In the genomic region with DNA sequence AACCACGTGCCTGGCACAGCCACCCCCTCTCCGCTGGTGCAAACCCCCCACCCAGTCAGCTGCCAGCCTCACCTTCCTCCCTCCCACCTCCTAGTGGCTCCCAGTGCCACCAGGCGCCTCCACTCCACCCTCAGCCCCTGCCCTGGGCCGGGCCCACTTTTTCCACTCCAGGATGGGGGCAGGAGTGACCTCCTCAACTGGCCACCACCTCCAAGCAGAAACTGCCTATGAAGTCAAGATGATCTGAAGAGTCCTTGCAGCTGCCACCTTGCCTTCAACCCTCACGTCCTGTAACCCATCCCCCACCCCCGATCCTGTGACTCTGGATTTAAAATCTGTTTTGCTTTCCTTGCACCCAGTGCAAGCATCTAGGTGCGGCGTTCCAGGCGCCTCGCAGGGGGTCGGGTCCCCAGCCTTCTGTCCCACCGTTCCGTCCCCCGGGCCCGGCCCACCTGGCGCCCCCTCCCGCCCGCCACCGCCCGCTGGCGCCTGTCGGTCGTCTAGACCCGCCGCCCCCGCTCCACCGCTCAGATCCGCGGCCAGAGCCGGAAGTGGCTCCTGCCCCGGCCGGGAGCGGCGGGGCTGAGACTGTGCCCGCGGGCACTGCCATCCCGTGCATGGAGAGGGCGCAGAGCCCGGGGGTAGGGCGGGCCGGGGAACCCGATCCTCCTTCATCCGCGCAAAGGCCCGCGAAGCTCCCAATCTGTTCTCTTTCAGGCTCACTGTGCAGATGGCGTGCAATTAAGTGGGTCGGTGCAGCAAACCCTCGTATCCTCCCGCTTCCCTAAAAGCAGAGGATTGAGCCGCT, we compare ENCODE assay signal across 8 cellular contexts. TPM values are rescaled to one million over a fixed set of nuclear protein-coding genes. Genes with fewer than 3 reads are reported as not detected.
DNase-seq lines count a peak whose midpoint lies in the region; ATAC-seq, FAIRE-seq and TF ChIP-seq lines count a peak whose summit lies in the region.

No MANE protein-coding gene starts in this region.

- DNase-seq in DMS153 (lab: John Stamatoyannopoulos, UW) (peak; percentile 42), GM12878 (ENCODE audit: low read depth, low spot score) (no peak)
- DNase-seq in stimulated activated CD4-positive, alpha-beta T cell treated with anti-CD3 and anti-CD28 coated beads, Interleukin-1b, Interleukin-23, amount 100 ng/mL, for 1 hour (ENCODE audit: low read depth in 2 of 2), result peak; percentile 9

- no peak for TF ChIP-seq EP300 in GM12878 (IDR thresholded peaks at IDR 0.05; ENCODE audit: borderline replicate concordance in 1 of 2, control insufficient read depth in 1 of 2, low read depth in 2 of 2, low read length in 2 of 2)

- no peaks in the 10 kb centered on the region for H3K79me2 ChIP-seq in SU-DHL-6 (ENCODE audit: insufficient read depth, low read length)
- no peaks in the 10 kb centered on the region for H3K79me2 ChIP-seq in GM12878 (ENCODE audit: control insufficient read depth, insufficient read depth, low read length)

- POLR2A ChIA-PET in GM12878 (lab: Charles Lee), result interaction anchor here (1.2 kb wide), 1 partner anchor 20 kb away, joined by 3 read pairs; no protein-coding TSS in a partner anchor

- CTCF ChIA-PET in GM12878 (lab: Yijun Ruan, JAX), result interaction anchor here (0.7 to 1.1 kb wide), 3 partner anchors 10 to 139 kb away, joined by 3 to 4 read pairs (median 3); no protein-coding TSS in a partner anchor

- TF ChIP-seq RAD21 in GM12878 (IDR thresholded peaks at IDR 0.05; ENCODE audit: insufficient read depth, low read depth, low read length), result no peak

- H3K9ac ChIP-seq in SU-DHL-6 (ENCODE audit: low read length) (peak overlapping the region; percentile 41), GM12878 (ENCODE audit: control insufficient read depth, insufficient read depth, low read length) (peak overlapping the region; percentile 55; the same call in 1 of the 2 replicates), iPS-18a (ENCODE audit: low read length) (no peak overlapping the region)

- H3K27me3 ChIP-seq in SU-DHL-6 (ENCODE audit: low read length) (0 out of 2 replicates have a peak, but pooled peaks cover 4% of the 10 kb centered on the region), GM12878 (replicated peaks in 1 of 2; ENCODE audit: control insufficient read depth in 2 of 2, insufficient read depth in 2 of 2, low read length in 1 of 2) (no peaks in the 10 kb centered on the region), iPS-18a (ENCODE audit: control insufficient read depth, insufficient read depth, low read length) (no peaks in the 10 kb centered on the region)

- SMC1A ChIA-PET in GM12878 (lab: Charles Lee; ENCODE audit: uncharacterized antibody, unreplicated experiment), result interaction anchor here (0.7 to 1.6 kb wide), 6 partner anchors 9 to 37 kb away, joined by 3 to 6 read pairs (median 4); no protein-coding TSS in a partner anchor

- ATAC-seq in HG02759 (IDR thresholded peaks at IDR 0.05; ENCODE audit: unreplicated experiment) (peak; percentile 78), GM12878 (peak; percentile 94), GM18861 (IDR thresholded peaks at IDR 0.05; ENCODE audit: unreplicated experiment) (no peak), GM18858 (IDR thresholded peaks at IDR 0.05; ENCODE audit: unreplicated experiment) (no peak)

- H4K20me1 ChIP-seq in SU-DHL-6 (ENCODE audit: low read depth, low read length) (no peaks in the 10 kb centered on the region), GM12878 (ENCODE audit: control insufficient read depth, insufficient read depth) (no peaks in the 10 kb centered on the region)

- no TSS peak for BruUV-seq in GM12878 (replicated peaks; lab: Mats Ljungman, UMichigan)

- H3K27ac ChIP-seq in SU-DHL-6 (ENCODE audit: low read depth, low read length) (no peak overlapping the region), GM12878 (ENCODE audit: control insufficient read depth, insufficient read depth) (no peak overlapping the region), iPS-18a (ENCODE audit: low read length) (no peak overlapping the region)

- RAD21 ChIA-PET in GM12878 (lab: Charles Lee; ENCODE audit: unreplicated experiment), result interaction anchor here (1.3 to 1.4 kb wide), 2 partner anchors 19 to 49 kb away, joined by 3 to 5 read pairs; no protein-coding TSS in a partner anchor

- FAIRE-seq in GM12878 (lab: Jason Lieb, UNC), result no peak

- H3K9me3 ChIP-seq in SU-DHL-6 (ENCODE audit: insufficient read depth, low read length) (no peaks in the 10 kb centered on the region), GM12878 (replicated peaks; ENCODE audit: control insufficient read depth, insufficient read depth, low read length) (no peaks in the 10 kb centered on the region), iPS-18a (ENCODE audit: control insufficient read depth, low read depth, low read length) (no peaks in the 10 kb centered on the region)

- H3K36me3 ChIP-seq in SU-DHL-6 (ENCODE audit: low read length) (no peaks in the 10 kb centered on the region), GM12878 (ENCODE audit: control insufficient read depth in 2 of 2, insufficient read depth in 2 of 2, low read length in 1 of 2) (no peaks in the 10 kb centered on the region), iPS-18a (ENCODE audit: control insufficient read depth, low read depth, low read length) (peaks cover 5% of the 10 kb centered on the region)

- in situ Hi-C loops in GM12878 (cut with MboI), result no loop called here

- peak overlapping the region; percentile 63 for H2AFZ ChIP-seq in SU-DHL-6 (ENCODE audit: low read depth, low read length, severe bottlenecking)
- peak overlapping the region; percentile 83 for H2AFZ ChIP-seq in GM12878 (ENCODE audit: control insufficient read depth, low read depth, low read length)

- H3K4me3 ChIP-seq in SU-DHL-6 (ENCODE audit: insufficient read depth, low read length, poor library complexity, severe bottlenecking) (peak overlapping the region; percentile 21), GM12878 (peak overlapping the region; percentile 68), iPS-18a (ENCODE audit: low read length) (peak overlapping the region; percentile 43)

- no peaks in the 10 kb centered on the region for H3F3A ChIP-seq in SU-DHL-6 (ENCODE audit: insufficient read depth)

- WGBS in GM12878 (ENCODE audit: insufficient coverage, insufficient replicate concordance, low lambda C conversion rate, missing lambda C conversion rate), result 6% methylated on average over 21 of the region's 51 CpGs

- no peaks in the 10 kb centered on the region for H3K9me2 ChIP-seq in SU-DHL-6 (replicated peaks; ENCODE audit: insufficient read depth, low read length)

- TF ChIP-seq CTCF in SU-DHL-6 (IDR thresholded peaks at IDR 0.05; ENCODE audit: insufficient read depth, low read length, poor library complexity, severe bottlenecking) (peak; percentile 16), GM12878 (IDR thresholded peaks at IDR 0.05 in 2 of 3, conservative IDR thresholded peaks at IDR 0.05 in 1 of 3; ENCODE audit: control insufficient read depth in 2 of 3, extremely low read depth in 1 of 3, insufficient read depth in 1 of 3, low read depth in 3 of 3, low read length in 3 of 3) (0 out of 6 replicates have a peak, but pooled peaks of 2 of the 3 experiments have one; percentile 2 to 9)

- peak overlapping the region; percentile 49 for H3K4me2 ChIP-seq in SU-DHL-6 (ENCODE audit: low read depth, low read length, poor library complexity, severe bottlenecking)
- peak overlapping the region; percentile 68 for H3K4me2 ChIP-seq in GM12878 (ENCODE audit: control insufficient read depth, insufficient read depth)

- H3K4me1 ChIP-seq in GM12878 (ENCODE audit: control insufficient read depth, insufficient read depth, low read length) (peaks cover 5% of the 10 kb centered on the region), iPS-18a (ENCODE audit: control insufficient read depth, low read depth, low read length) (no peaks in the 10 kb centered on the region)

- no peak for TF ChIP-seq POLR2A in GM12878 (IDR thresholded peaks at IDR 0.05; ENCODE audit: low read depth, low read length)

- intact Hi-C loops in GM12878 (cut with micrococcal nuclease; ENCODE audit: unreplicated experiment), result no loop called here

RNA-seq across cellular contexts. Expression of gene GTF2I, which starts 51.2 kb away (rescaled TPM):
- 954 and 1,033 TPM in 2 replicates for total RNA-seq in GM12878 (2013; cell fraction: nucleolus; rRNA removed)
- total RNA-seq in GM12878 (2014; rRNA removed), result 86.8 and 91.0 TPM in 2 replicates
- 92.6 and 94.3 TPM in 2 replicates for total RNA-seq in GM12878 (2014; rRNA removed; fragmentation: Illumina TruSeq; extraction: Trizol)
- total RNA-seq in GM12878 (2021), result 161 and 172 TPM in 2 replicates
- 56.9 TPM for polyA plus RNA-seq in GM12878 (2011; ENCODE audit: low read depth)
- 99.5 and 103 TPM in 2 replicates for polyA plus RNA-seq in GM12878 (2011; rRNA removed)
- polyA plus RNA-seq in GM12878 (2011; cell fraction: cytosol; rRNA removed), result 51.8 and 65.7 TPM in 2 replicates
- polyA plus RNA-seq in GM12878 (2011; cell fraction: nucleus; rRNA removed), result 216 and 249 TPM in 2 replicates
- polyA plus RNA-seq in GM12878 (2012), result 70.6 and 91.5 TPM in 2 replicates
- 114 and 142 TPM in 2 replicates for polyA plus RNA-seq in GM12878 (2014; fragmentation: Illumina TruSeq; extraction: Trizol)
- polyA plus RNA-seq in GM12878 (2014; fragmentation: Nextera tagmentation; extraction: Ambion mirVana), result 1 to 10 TPM; 6.7 to 8.8 TPM
- 80.9 and 115 TPM in 2 replicates for polyA plus RNA-seq in GM12878 (2014; rRNA removed)
- 100 to 1,000 TPM; 144 to 156 TPM for polyA plus RNA-seq in GM12878 (2016; fragmentation: Nextera tagmentation; extraction: Ambion mirVana)
- 54.3 and 73.6 TPM in 2 replicates for polyA minus RNA-seq in GM12878 (2011; rRNA and poly(A)+ RNA removed)
- 43.3 and 62.4 TPM in 2 replicates for polyA minus RNA-seq in GM12878 (2011; cell fraction: cytosol; rRNA and poly(A)+ RNA removed)
- 91.3 and 179 TPM in 2 replicates for polyA minus RNA-seq in GM12878 (2011; cell fraction: nucleus; rRNA and poly(A)+ RNA removed)

Comparison
In these comparisons a context has a peak if more than half of its experiments do, and no peak if none do; other contexts are left out.
1. ATAC-seq: peak in HG02759 (single experiment) and GM12878 (single experiment); none in GM18861 (single experiment) and GM18858 (single experiment).
2. Peak in every context shown above with its lines, with median percentiles within 50 percentile points of each other: H3K4me3 ChIP-seq.